Comparison of ENCODE assay signal across 20 cellular contexts in the genomic region with DNA sequence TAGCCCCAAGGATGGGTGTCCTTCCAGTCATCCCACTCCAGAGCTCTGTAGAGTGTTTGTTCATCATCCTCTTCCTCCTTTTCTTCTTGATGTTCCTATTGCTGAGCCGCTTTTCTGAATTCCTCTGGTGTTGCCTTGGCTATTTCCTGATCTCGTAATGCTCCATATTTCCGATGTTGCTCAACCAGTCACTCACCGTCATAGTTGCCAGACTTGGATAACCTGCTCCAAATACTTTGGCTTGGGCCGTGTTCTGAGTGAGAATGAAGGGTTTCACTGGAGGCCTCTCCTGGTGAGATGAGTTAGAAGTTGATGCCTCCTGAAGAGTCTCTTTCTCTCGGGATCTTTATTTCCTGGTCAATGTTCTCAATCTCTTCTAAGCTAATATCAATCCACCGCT.
"Had no signal": no experiment of that assay in that cellular context is flagged by ENCODE, and none has a peak within 500 bp of the region (broad histone marks: within the 10 kb centered on the region; RNA-seq: fewer than 3 reads in every experiment).

No MANE protein-coding gene starts in this region.

- H3K27me3 ChIP-seq: MG63, SJSA1 had no signal

- H3K27ac ChIP-seq: SJSA1, SK-N-MC had no signal

- H3K4me3 ChIP-seq: MG63, SJSA1, SK-N-MC had no signal

- H3K9me3 ChIP-seq: MG63, SJSA1 had no signal

- ATAC-seq: HepG2 had no signal

- FAIRE-seq: HepG2 had no signal

- H3K36me3 ChIP-seq: MG63, SJSA1 had no signal

- DNase-seq: IMR-90, KBM-7, MG63, NCI-H1092, NCI-H1105 treated with DMSO at 0.1 percent for 48 hours, NCI-H1417 treated with DMSO at 0.1 percent for 48 hours, NCI-H146, NCI-H1694 treated with DMSO at 0.1 percent for 48 hours, NCI-H1930, NCI-H2081, NCI-H2107, NCI-H524, NCI-H526 treated with DMSO at 0.1 percent for 48 hours, NCI-H748 treated with DMSO at 0.1 percent for 48 hours, Right ventricle myocardium superior, RPMI8226, SIG-M5 had no signal

- H3K4me1 ChIP-seq: SJSA1 had no signal
